ENCODE assay signal across 21 cellular contexts in genomic region chr10:94149702-94150101, GRCh38.
A peak's percentile ranks its signal among the peaks of the same experiment; 100 is the strongest.
DNase-seq lines count a peak whose midpoint lies in the region; ATAC-seq and TF ChIP-seq lines count a peak whose summit lies in the region.
"Had no signal": no experiment of that assay in that cellular context is flagged by ENCODE, and none has a peak within 500 bp of the region (broad histone marks: within the 10 kb centered on the region; RNA-seq: fewer than 3 reads in every experiment).

No MANE protein-coding gene starts in this region.

- H3K4me1 ChIP-seq in gastrocnemius medialis, result peaks cover 9 to 15% of the 10 kb centered on the region in 2 donors
- peaks cover 2% of the 10 kb centered on the region for H3K4me1 ChIP-seq in right cardiac atrium (ENCODE audit: control insufficient read depth, insufficient read depth, low read length)
- H3K4me1 ChIP-seq: A549; BE2C; BLaER1 treated with 17β-estradiol and CSF1 and Interleukin-3, amounts not matched to agents 10 nM and 100 nM had no signal

- H3K9me3 ChIP-seq in gastrocnemius medialis (no peaks in the 10 kb centered on the region), right cardiac atrium (ENCODE audit: control insufficient read depth, low read length) (no peaks in the 10 kb centered on the region)
- H3K9me3 ChIP-seq: A549, BE2C had no signal

- H3K27ac ChIP-seq in gastrocnemius medialis (no peak overlapping the region), right cardiac atrium (ENCODE audit: low read length) (no peak overlapping the region)
- H3K27ac ChIP-seq: A549; BLaER1 treated with 17β-estradiol and CSF1 and Interleukin-3, amounts not matched to agents 10 nM and 100 nM had no signal

- TF ChIP-seq CTCF in gastrocnemius medialis (IDR thresholded peaks at IDR 0.05 in 4 of 5, conservative IDR thresholded peaks at IDR 0.05 in 1 of 5), result no peak

- in situ Hi-C loops in gastrocnemius medialis (cut with MboI; ENCODE audit: low sequenced_read_pairs in 4 of 4), result no loop called here

- H3K4me3 ChIP-seq in gastrocnemius medialis (no peak overlapping the region), right cardiac atrium (ENCODE audit: low read length) (no peak overlapping the region)
- H3K4me3 ChIP-seq: A549; BLaER1 treated with 17β-estradiol and CSF1 and Interleukin-3, amounts not matched to agents 10 nM and 100 nM; GM23338 had no signal

- TF ChIP-seq POLR2A in gastrocnemius medialis (IDR thresholded peaks at IDR 0.05), result no peak

- peak; percentile 17 for ATAC-seq in left colon
- ATAC-seq in gastrocnemius medialis, result peak; percentile 53 to 60
- ATAC-seq in HG03139 (IDR thresholded peaks at IDR 0.05; ENCODE audit: unreplicated experiment), result no peak
- no peak for ATAC-seq in HG03175 (IDR thresholded peaks at IDR 0.05; ENCODE audit: unreplicated experiment)
- no peak for ATAC-seq in right cardiac atrium
- ATAC-seq: A549, GM23338, HCT116 had no signal

- DNase-seq in DMS 273 treated with DMSO at 0.1 percent for 48 hours (lab: John Stamatoyannopoulos, UW) (peak; percentile 35), NCI-H82 treated with DMSO at 0.1 percent for 48 hours (lab: John Stamatoyannopoulos, UW; ENCODE audit: unreplicated experiment) (peak; percentile 48), left colon (no peak), gastrocnemius medialis (no peak), right cardiac atrium (no peak), SKM-1 (lab: John Stamatoyannopoulos, UW; ENCODE audit: unreplicated experiment) (no peak)
- DNase-seq: 8988T; ACHN; AML-193; BE2C; CD4-positive, alpha-beta T cell; CD8-positive, alpha-beta memory T cell; DMS153; DND-41; H9 had no signal

- H3K27me3 ChIP-seq in gastrocnemius medialis (no peaks in the 10 kb centered on the region), right cardiac atrium (ENCODE audit: control insufficient read depth, insufficient read depth) (no peaks in the 10 kb centered on the region)
- H3K27me3 ChIP-seq: BE2C; BLaER1 treated with 17β-estradiol and CSF1 and Interleukin-3, amounts not matched to agents 10 nM and 100 nM had no signal

- no peaks in the 10 kb centered on the region for H3K36me3 ChIP-seq in gastrocnemius medialis
- H3K36me3 ChIP-seq: BE2C; BLaER1 treated with 17β-estradiol and CSF1 and Interleukin-3, amounts not matched to agents 10 nM and 100 nM had no signal

- 81% methylated on average over 2 of the region's 2 CpGs for WGBS in right cardiac atrium

- intact Hi-C loops in left colon (cut with DNase I, micrococcal nuclease) (no loop called here), gastrocnemius medialis (cut with DNase I; ENCODE audit: low total_unique reads) (no loop called here), right cardiac atrium (cut with DNase I) (no loop called here)

Comparison
In these comparisons a context has a peak if more than half of its experiments do, and no peak if none do; other contexts are left out.
1. DNase-seq: peak in DMS 273 treated with DMSO at 0.1 percent for 48 hours (single experiment) and NCI-H82 treated with DMSO at 0.1 percent for 48 hours (single experiment); none in left colon (0 of 2), gastrocnemius medialis (0 of 2), right cardiac atrium (0 of 3) and SKM-1 (single experiment).
2. ATAC-seq: peak in left colon (single experiment) and gastrocnemius medialis (2 of 2); none in HG03139 (single experiment), HG03175 (single experiment) and right cardiac atrium (0 of 2).